16 cellular contexts compared by ENCODE assay signal in genomic region chrX:16825306-16826035, GRCh38. TPM values are rescaled to one million over a fixed set of nuclear protein-coding genes. Genes with fewer than 3 reads are reported as not detected.
A peak's percentile ranks its signal among the peaks of the same experiment; 100 is the strongest.
DNase-seq lines count a peak whose midpoint lies in the region; ATAC-seq and TF ChIP-seq lines count a peak whose summit lies in the region.
"Had no signal": no experiment of that assay in that cellular context is flagged by ENCODE, and none has a peak within 500 bp of the region (broad histone marks: within the 10 kb centered on the region; RNA-seq: fewer than 3 reads in every experiment).

No MANE protein-coding gene starts in this region.

- H3K27me3 ChIP-seq in ACC112 (ENCODE audit: insufficient read depth, low read length), result no peaks in the 10 kb centered on the region
- H3K27me3 ChIP-seq in GM23338 (ENCODE audit: insufficient read depth), result no peaks in the 10 kb centered on the region
- H3K27me3 ChIP-seq: adrenal gland, BE2C, gastrocnemius medialis, left lung, thyroid gland had no signal

- no peaks in the 10 kb centered on the region for H3K9me3 Mint-ChIP-seq in GM23338
- H3K9me3 Mint-ChIP-seq: nephron had no signal

- H4K20me1 ChIP-seq in GM23338 (replicated peaks; ENCODE audit: insufficient read depth), result no peaks in the 10 kb centered on the region; the same call in none of the 2 replicates

- DNase-seq in GM23338 (ENCODE audit: low spot score) (no peak), fibroblast of pulmonary artery (ENCODE audit: low read depth) (peak; percentile 69), hippocampal formation (lab: John Stamatoyannopoulos, UW) (no peak)
- DNase-seq: activated CD8-positive, alpha-beta memory T cell treated with anti-CD3 and anti-CD28 coated beads, Interleukin-2, amount 50 U/mL, for 48 hours; adrenal gland; BE2C; cortex of kidney; gastrocnemius medialis; left lung; thyroid gland had no signal

- no peaks in the 10 kb centered on the region for H3F3A ChIP-seq in GM23338 (replicated peaks; ENCODE audit: low read depth)

- TF ChIP-seq CTCF in GM23338 (conservative IDR thresholded peaks at IDR 0.05; ENCODE audit: low read depth in 2 of 2) (no peak), VCaP (conservative IDR thresholded peaks at IDR 0.05) (no peak), fibroblast of pulmonary artery (IDR thresholded peaks at IDR 0.05; ENCODE audit: low read length, missing control alignments) (no peak)

- H2AFZ ChIP-seq in ACC112 (ENCODE audit: low read length, unreplicated experiment) (no peak overlapping the region), GM23338 (no peak overlapping the region)

- H3K4me1 ChIP-seq in ACC112 (ENCODE audit: control insufficient read depth, insufficient read depth, low read length, unreplicated experiment), result peaks cover 56% of the 10 kb centered on the region
- H3K4me1 ChIP-seq in GM23338 (ENCODE audit: insufficient read depth), result no peaks in the 10 kb centered on the region
- H3K4me1 ChIP-seq: BE2C, left lung had no signal

- no peak overlapping the region for H3K4me2 ChIP-seq in GM23338

- peaks cover 1% of the 10 kb centered on the region for H3K27me3 Mint-ChIP-seq in GM23338 (ENCODE audit: insufficient read depth, low read depth, poor library complexity)

- H3K4me1 Mint-ChIP-seq in GM23338, result peaks cover 10% of the 10 kb centered on the region; the same call in 2 of the 3 replicates

- no peak for ATAC-seq in GM23338
- ATAC-seq in GM19452 (IDR thresholded peaks at IDR 0.05; ENCODE audit: unreplicated experiment), result no peak
- ATAC-seq in HG03342 (IDR thresholded peaks at IDR 0.05; ENCODE audit: unreplicated experiment), result no peak
- ATAC-seq in GM19351 (IDR thresholded peaks at IDR 0.05; ENCODE audit: unreplicated experiment), result no peak

- H3K27ac ChIP-seq in ACC112 (ENCODE audit: low read depth, low read length) (peak overlapping the region; percentile 100), GM23338 (ENCODE audit: low read depth) (peak overlapping the region; percentile 55; the same call in 1 of the 2 replicates), VCaP (peak overlapping the region; percentile 41)
- H3K27ac ChIP-seq: left lung, thyroid gland had no signal

- H3K4me3 Mint-ChIP-seq in GM23338, result no peak overlapping the region
- H3K4me3 Mint-ChIP-seq: nephron had no signal

- H3K27ac Mint-ChIP-seq in GM23338, result peak overlapping the region; percentile 83; the same call in 1 of the 2 replicates

- H3K4me3 ChIP-seq in ACC112 (ENCODE audit: low read depth, low read length) (no peak overlapping the region), GM23338 (no peak overlapping the region), fibroblast of pulmonary artery (replicated peaks; ENCODE audit: low read depth, low read length) (no peak overlapping the region)
- H3K4me3 ChIP-seq: adrenal gland, gastrocnemius medialis, left lung, thyroid gland had no signal

- no peaks in the 10 kb centered on the region for H3K79me2 ChIP-seq in ACC112 (ENCODE audit: control insufficient read depth, insufficient read depth, low read length, unreplicated experiment)
- 0 out of 2 replicates have a peak, but pooled peaks cover 4% of the 10 kb centered on the region for H3K79me2 ChIP-seq in GM23338 (replicated peaks; ENCODE audit: insufficient read depth)

- H3K9me2 ChIP-seq in GM23338 (ENCODE audit: insufficient read depth), result no peaks in the 10 kb centered on the region

- peaks cover 51% of the 10 kb centered on the region for H3K36me3 Mint-ChIP-seq in GM23338 (ENCODE audit: low read depth)

- H3K36me3 ChIP-seq in ACC112 (ENCODE audit: insufficient read depth, low read length) (peaks cover 20% of the 10 kb centered on the region), GM23338 (ENCODE audit: insufficient read depth) (peaks cover 5% of the 10 kb centered on the region)

TF ChIP-seq in GM23338, 12 proteins besides CTCF, POLR2A, EP300 and RAD21 (continues in another document):
- TF ChIP-seq EZH2 (IDR thresholded peaks at IDR 0.05; ENCODE audit: low read depth, unreplicated experiment), result no peak
- TF ChIP-seq JUNB (IDR thresholded peaks at IDR 0.05; ENCODE audit: unreplicated experiment), result no peak
- no peak for TF ChIP-seq STAT1 (IDR thresholded peaks at IDR 0.05; ENCODE audit: unreplicated experiment)
- TF ChIP-seq ETS1 (IDR thresholded peaks at IDR 0.05), result no peak
- TF ChIP-seq CREB1 (CRISPR knock-in tag; IDR thresholded peaks at IDR 0.05; ENCODE audit: low read depth), result no peak
- TF ChIP-seq ZNF114 (CRISPR knock-in tag; IDR thresholded peaks at IDR 0.05), result no peak
- TF ChIP-seq NANOG (IDR thresholded peaks at IDR 0.05; ENCODE audit: borderline replicate concordance), result no peak
- TF ChIP-seq EZH2phosphoT487 (IDR thresholded peaks at IDR 0.05; ENCODE audit: unreplicated experiment), result no peak
- TF ChIP-seq REST (IDR thresholded peaks at IDR 0.05; ENCODE audit: unreplicated experiment), result no peak

RNA-seq across cellular contexts. Expression of gene TXLNG, which starts 39.2 kb away (rescaled TPM):
- total RNA-seq in GM23338 (2014; rRNA removed; shearing (Covaris generic)), result 44.8 and 48.4 TPM in 2 replicates
- 35.3 and 45.3 TPM in 2 replicates for polyA plus RNA-seq in GM23338 (2016; fragmentation: Nextera tagmentation; extraction: Ambion mirVana)

RNA-seq across cellular contexts. Expression of gene RBBP7, which starts 44.7 kb away (rescaled TPM):
- 110 and 111 TPM in 2 replicates for total RNA-seq in GM23338 (2014; rRNA removed; shearing (Covaris generic))
- 166 and 167 TPM in 2 replicates for polyA plus RNA-seq in GM23338 (2016; fragmentation: Nextera tagmentation; extraction: Ambion mirVana)

Comparison
In these comparisons a context has a peak if more than half of its experiments do, and no peak if none do; other contexts are left out.
1. H3K27ac ChIP-seq: peak in every context shown above with its lines; median percentile 100 in ACC112; 55 in GM23338; 41 in VCaP.